Comparison of ENCODE assay signal across 1 cellular context in genomic region chr6:11069760-11070159, GRCh38.
TF ChIP-seq lines count a peak whose summit lies in the region.

No MANE protein-coding gene starts in this region.

TF ChIP-seq in K562, 482 proteins besides CTCF, POLR2A, EP300 and RAD21 (continued from another document and continues in another):
- TF ChIP-seq ZNF609 (CRISPR knock-in tag; IDR thresholded peaks at IDR 0.05; ENCODE audit: borderline replicate concordance), result no peak
- TF ChIP-seq EHMT2 (IDR thresholded peaks at IDR 0.05), result no peak
- TF ChIP-seq HES1 (IDR thresholded peaks at IDR 0.05; ENCODE audit: low read depth), result 0 out of 2 replicates have a peak, but pooled peaks have one; percentile 41
- TF ChIP-seq CCNT2 (IDR thresholded peaks at IDR 0.05; ENCODE audit: borderline replicate concordance, extremely low read depth, insufficient read length, low read depth, low read length), result no peak
- TF ChIP-seq NFIX (CRISPR knock-in tag; IDR thresholded peaks at IDR 0.05; ENCODE audit: low read depth), result no peak
- TF ChIP-seq ZNF324 (CRISPR knock-in tag; IDR thresholded peaks at IDR 0.05), result no peak
- TF ChIP-seq FOXP4 (CRISPR knock-in tag; IDR thresholded peaks at IDR 0.05; ENCODE audit: borderline replicate concordance), result no peak
- TF ChIP-seq ZNF830 (CRISPR knock-in tag; IDR thresholded peaks at IDR 0.05), result no peak
- no peak for TF ChIP-seq CHAMP1 (IDR thresholded peaks at IDR 0.05)
- TF ChIP-seq ARID1B (IDR thresholded peaks at IDR 0.05), result peak; percentile 71
- TF ChIP-seq SAFB (IDR thresholded peaks at IDR 0.05; ENCODE audit: borderline replicate concordance, low read depth, low read length), result no peak
- TF ChIP-seq ZC3H11A (IDR thresholded peaks at IDR 0.05; ENCODE audit: low read depth, low read length), result no peak
- TF ChIP-seq IRF1 (CRISPR knock-in tag; IDR thresholded peaks at IDR 0.05; ENCODE audit: borderline replicate concordance), result no peak
- no peak for TF ChIP-seq GTF2B (IDR thresholded peaks at IDR 0.05; ENCODE audit: extremely low read depth, insufficient read length)
- TF ChIP-seq RFX1 (IDR thresholded peaks at IDR 0.05), result no peak
- no peak for TF ChIP-seq REST (CRISPR knock-in tag; IDR thresholded peaks at IDR 0.05; ENCODE audit: low read depth)
- TF ChIP-seq ZNF174 (CRISPR knock-in tag; IDR thresholded peaks at IDR 0.05), result no peak
- peak; percentile 67; the same call in 1 of the 2 replicates for TF ChIP-seq SMARCA4 (IDR thresholded peaks at IDR 0.05)
- no peak for TF ChIP-seq TGIF2 (CRISPR knock-in tag; IDR thresholded peaks at IDR 0.05)
- TF ChIP-seq MXD1 (CRISPR knock-in tag; IDR thresholded peaks at IDR 0.05; ENCODE audit: borderline replicate concordance, poor library complexity, severe bottlenecking), result no peak
- TF ChIP-seq NKRF (IDR thresholded peaks at IDR 0.05; ENCODE audit: borderline replicate concordance), result 0 out of 2 replicates have a peak, but pooled peaks have one; percentile 1
- no peak for TF ChIP-seq DACH1 (IDR thresholded peaks at IDR 0.05; ENCODE audit: partially characterized antibody)
- TF ChIP-seq ELK3 (CRISPR knock-in tag; IDR thresholded peaks at IDR 0.05), result no peak
- TF ChIP-seq ZNF239 (CRISPR knock-in tag; IDR thresholded peaks at IDR 0.05), result no peak
- peak; percentile 42; the same call in 1 of the 2 replicates for TF ChIP-seq HDAC2 (IDR thresholded peaks at IDR 0.05)
- TF ChIP-seq NR2C2 (CRISPR knock-in tag; IDR thresholded peaks at IDR 0.05), result no peak
- TF ChIP-seq NR2C2 (tag; IDR thresholded peaks at IDR 0.05), result peak; percentile 66
- no peak for TF ChIP-seq ZNF79 (CRISPR knock-in tag; IDR thresholded peaks at IDR 0.05; ENCODE audit: low read depth)
- TF ChIP-seq ZNF347 (CRISPR knock-in tag; IDR thresholded peaks at IDR 0.05; ENCODE audit: low read depth), result no peak
- no peak for TF ChIP-seq PHF20 (IDR thresholded peaks at IDR 0.05; ENCODE audit: partially characterized antibody)
- TF ChIP-seq SMAD1 (IDR thresholded peaks at IDR 0.05; ENCODE audit: low read depth, low read length, partially characterized antibody), result no peak
- no peak for TF ChIP-seq LEF1 (IDR thresholded peaks at IDR 0.05)
- no peak for TF ChIP-seq ZBTB49 (CRISPR knock-in tag; IDR thresholded peaks at IDR 0.05; ENCODE audit: borderline replicate concordance)
- no peak for TF ChIP-seq ZNF551 (CRISPR knock-in tag; IDR thresholded peaks at IDR 0.05)
